25 cellular contexts compared by ENCODE assay signal in the genomic region with DNA sequence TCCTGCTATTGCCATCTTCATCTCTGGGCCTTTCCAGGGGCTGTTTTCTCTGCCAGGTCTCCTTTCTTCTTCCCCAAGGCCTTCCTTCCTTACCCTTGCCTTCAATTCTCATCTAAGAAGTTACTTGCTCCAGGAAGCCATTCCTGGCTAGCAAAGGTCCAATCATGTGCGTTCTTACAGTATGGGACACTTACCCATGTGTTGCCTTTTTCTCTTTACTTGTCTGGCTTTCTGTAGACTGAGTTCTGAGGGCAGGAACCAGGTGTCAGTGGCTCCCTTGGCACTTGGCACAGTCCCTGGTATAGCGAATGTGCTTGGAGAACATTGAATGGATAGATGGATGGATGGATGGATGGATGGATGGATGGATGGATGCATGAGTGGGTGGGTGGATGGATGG. TPM values are rescaled to one million over a fixed set of nuclear protein-coding genes. Genes with fewer than 3 reads are reported as not detected.
DNase-seq lines count a peak whose midpoint lies in the region; ATAC-seq, FAIRE-seq and TF ChIP-seq lines count a peak whose summit lies in the region.
"Had no signal": no experiment of that assay in that cellular context is flagged by ENCODE, and none has a peak within 500 bp of the region (broad histone marks: within the 10 kb centered on the region; RNA-seq: fewer than 3 reads in every experiment).

No MANE protein-coding gene starts in this region.

- H3K79me2 ChIP-seq in HepG2 (ENCODE audit: insufficient read depth, low read length) = no peaks in the 10 kb centered on the region

- CTCF ChIA-PET in HepG2 (lab: Yijun Ruan, JAX; ENCODE audit: low intra/inter-chr PET ratio, low total read pairs) = no interaction called here

- DNase-seq in activated CD8-positive, alpha-beta memory T cell treated with anti-CD3 and anti-CD28 coated beads for 24 hours = peak; percentile 5
- DNase-seq in activated CD8-positive, alpha-beta memory T cell treated with anti-CD3 and anti-CD28 coated beads, Interleukin-2, amount 50 U/mL, for 4 hours = no peak
- DNase-seq in HepG2 (ENCODE audit: low spot score) (no peak), right lobe of liver (no peak), coronary artery (ENCODE audit: low spot score) (peak; percentile 49), osteocyte (ENCODE audit: extremely low spot score, unreplicated experiment) (peak; percentile 6), CD1c-positive myeloid dendritic cell (ENCODE audit: extremely low spot score) (no peak)
- DNase-seq: BE2C; C1 segment of cervical spinal cord; Caco-2; Calu3; CD4-positive, alpha-beta T cell; CD8-positive, alpha-beta T cell; DMS79 treated with DMSO at 0.1 percent for 48 hours; GF-D8 had no signal

- H3K27ac ChIP-seq in HepG2 (ENCODE audit: extremely low read length, insufficient read depth, low read length) (no peak overlapping the region), right lobe of liver (no peak overlapping the region), coronary artery (no peak overlapping the region)
- H3K27ac ChIP-seq: 22Rv1, A549, BLaER1 had no signal

- peaks cover 5% of the 10 kb centered on the region for H3K9me3 Mint-ChIP-seq in osteocyte (ENCODE audit: unreplicated experiment)
- no peaks in the 10 kb centered on the region for H3K9me3 Mint-ChIP-seq in activated T-helper 17 cell treated with anti-CD3 and anti-CD28 coated beads, Interleukin-2, amount 50 U/mL, for 72 hours
- H3K9me3 Mint-ChIP-seq: CD4-positive, alpha-beta T cell; CD8-positive, alpha-beta T cell had no signal

- H3K4me3 Mint-ChIP-seq in osteocyte (ENCODE audit: unreplicated experiment) = no peak overlapping the region
- no peak overlapping the region for H3K4me3 Mint-ChIP-seq in activated T-helper 17 cell treated with anti-CD3 and anti-CD28 coated beads, Interleukin-2, amount 50 U/mL, for 72 hours
- H3K4me3 Mint-ChIP-seq: CD14-positive monocyte; CD4-positive, alpha-beta T cell; CD8-positive, alpha-beta T cell had no signal

- no peak overlapping the region for H3K4me3 ChIP-seq in HepG2 (replicated peaks in 1 of 3; ENCODE audit: insufficient read depth in 1 of 3, low read depth in 2 of 3, low read length in 3 of 3)
- H3K4me3 ChIP-seq in right lobe of liver = no peak overlapping the region
- no peak overlapping the region for H3K4me3 ChIP-seq in coronary artery
- H3K4me3 ChIP-seq: A549, BLaER1 had no signal

- ATAC-seq in HepG2 (no peak), right lobe of liver (no peak)
- ATAC-seq in activated T-helper 17 cell treated with anti-CD3 and anti-CD28 coated beads, Interleukin-2, amount 50 U/mL, for 72 hours (replicated peaks) = no peak
- ATAC-seq: A549; CD8-positive, alpha-beta T cell had no signal

- no peak for TF ChIP-seq RAD21 in HepG2 (CRISPR knock-in tag; IDR thresholded peaks at IDR 0.05)

- H3K36me3 ChIP-seq in HepG2 (replicated peaks in 1 of 2; ENCODE audit: control insufficient read depth in 1 of 2, insufficient read depth in 2 of 2, low read length in 2 of 2) (no peaks in the 10 kb centered on the region), right lobe of liver (no peaks in the 10 kb centered on the region)
- H3K36me3 ChIP-seq: BE2C, BLaER1 had no signal

- H3K36me3 Mint-ChIP-seq in osteocyte (ENCODE audit: unreplicated experiment) = no peaks in the 10 kb centered on the region
- no peaks in the 10 kb centered on the region for H3K36me3 Mint-ChIP-seq in activated T-helper 17 cell treated with anti-CD3 and anti-CD28 coated beads, Interleukin-2, amount 50 U/mL, for 72 hours (ENCODE audit: low read depth)
- H3K36me3 Mint-ChIP-seq: CD14-positive monocyte; CD8-positive, alpha-beta T cell had no signal

- intact Hi-C loops in HepG2 (cut with micrococcal nuclease; ENCODE audit: unreplicated experiment) (no loop called here), right lobe of liver (cut with DNase I) (no loop called here)

- WGBS in HepG2 (ENCODE audit: low lambda C conversion rate) = 0% methylated on average over 2 of the region's 2 CpGs
- WGBS in right lobe of liver (ENCODE audit: insufficient coverage, low coverage, low lambda C conversion rate, missing lambda C conversion rate) = 56% methylated on average over 2 of the region's 2 CpGs

- no peak for TF ChIP-seq CTCF in HepG2 (CRISPR knock-in tag; IDR thresholded peaks at IDR 0.05)
- TF ChIP-seq CTCF in right lobe of liver (IDR thresholded peaks at IDR 0.05) = no peak
- no peak for TF ChIP-seq CTCF in coronary artery (IDR thresholded peaks at IDR 0.05)
- TF ChIP-seq CTCF in osteocyte (IDR thresholded peaks at IDR 0.05) = no peak

- TF ChIP-seq POLR2A in HepG2 (IDR thresholded peaks at IDR 0.05; ENCODE audit: insufficient read depth in 1 of 2, low read depth in 2 of 2, low read length in 2 of 2) (no peak), right lobe of liver (IDR thresholded peaks at IDR 0.05) (no peak)

- H3K27ac Mint-ChIP-seq in osteocyte (ENCODE audit: unreplicated experiment) = no peak overlapping the region
- no peak overlapping the region for H3K27ac Mint-ChIP-seq in activated T-helper 17 cell treated with anti-CD3 and anti-CD28 coated beads, Interleukin-2, amount 50 U/mL, for 72 hours
- H3K27ac Mint-ChIP-seq: CD14-positive monocyte; CD4-positive, alpha-beta T cell; CD8-positive, alpha-beta T cell had no signal

- no peaks in the 10 kb centered on the region for H3K4me1 ChIP-seq in HepG2 (ENCODE audit: insufficient read depth, low read length)
- no peaks in the 10 kb centered on the region for H3K4me1 ChIP-seq in right lobe of liver
- H3K4me1 ChIP-seq: A549, BE2C, BLaER1, Caco-2 had no signal

- BruUV-seq in HepG2 (replicated peaks; lab: Mats Ljungman, UMichigan) = no TSS peak

- in situ Hi-C loops in HepG2 (cut with HindIII; ENCODE audit: extremely low pct_ligation_motif_present, low pct_unique_long_range_greater_than_20kb) = no loop called here

- H3K27me3 ChIP-seq in HepG2 (ENCODE audit: control insufficient read depth in 1 of 2, insufficient read depth in 2 of 2, low read length in 2 of 2) (peaks cover 0 to 1% of the 10 kb centered on the region in 2 experiments; a peak in 2 of 5 replicates), right lobe of liver (no peaks in the 10 kb centered on the region)
- H3K27me3 ChIP-seq: BLaER1 had no signal

- no peaks in the 10 kb centered on the region for H4K20me1 ChIP-seq in HepG2 (ENCODE audit: insufficient read depth, low read length)
- H4K20me1 ChIP-seq: BLaER1 had no signal

- H2AFZ ChIP-seq in HepG2 (ENCODE audit: low read length) = no peak overlapping the region

- POLR2A ChIA-PET in HepG2 (lab: Yijun Ruan, JAX) = no interaction called here

- peaks cover 3% of the 10 kb centered on the region for H3K27me3 Mint-ChIP-seq in osteocyte (ENCODE audit: unreplicated experiment)
- peaks cover 16% of the 10 kb centered on the region for H3K27me3 Mint-ChIP-seq in activated T-helper 17 cell treated with anti-CD3 and anti-CD28 coated beads, Interleukin-2, amount 50 U/mL, for 72 hours

- no peak overlapping the region for H3K4me2 ChIP-seq in HepG2 (ENCODE audit: low read depth, low read length)
- H3K4me2 ChIP-seq: A549, BLaER1 had no signal

- TF ChIP-seq EP300 in HepG2 (IDR thresholded peaks at IDR 0.05; ENCODE audit: low read depth in 2 of 2, low read length in 2 of 2) (no peak), HepG2 (CRISPR knock-in tag; IDR thresholded peaks at IDR 0.05; ENCODE audit: borderline replicate concordance) (no peak)

- H3K9me3 ChIP-seq in HepG2 (ENCODE audit: low read length) = no peaks in the 10 kb centered on the region
- no peaks in the 10 kb centered on the region for H3K9me3 ChIP-seq in right lobe of liver
- H3K9me3 ChIP-seq: A549, BE2C, BLaER1, Caco-2 had no signal

- no peak overlapping the region for H3K9ac ChIP-seq in HepG2 (ENCODE audit: insufficient read depth, low read depth, low read length)
- H3K9ac ChIP-seq: BLaER1 had no signal

- no peak for FAIRE-seq in HepG2 (lab: Jason Lieb, UNC)
- FAIRE-seq: A549, D721Med, G401.6, GM12891, GM19239 had no signal

- H3K4me1 Mint-ChIP-seq in osteocyte (ENCODE audit: unreplicated experiment) = peaks cover 1% of the 10 kb centered on the region
- H3K4me1 Mint-ChIP-seq in activated T-helper 17 cell treated with anti-CD3 and anti-CD28 coated beads, Interleukin-2, amount 50 U/mL, for 72 hours = no peaks in the 10 kb centered on the region

TF ChIP-seq in HepG2, 621 proteins besides CTCF, POLR2A, EP300 and RAD21 (continues in another document):
- no peak for TF ChIP-seq RELA (CRISPR knock-in tag; IDR thresholded peaks at IDR 0.05)

RNA-seq across cellular contexts. Expression of a gene that starts 10.2 kb away (rescaled TPM):
- not detected in 2 replicates for total RNA-seq in HepG2 (2016; rRNA removed; fragmentation: Illumina TruSeq; extraction: Trizol)
- not detected in 2 replicates for total RNA-seq in HepG2 (2016; cell fraction: cytosol; rRNA removed; fragmentation: Illumina TruSeq; extraction: Trizol; ENCODE audit: low read depth)
- total RNA-seq in HepG2 (2016; cell fraction: insoluble cytoplasmic fraction; rRNA removed; fragmentation: Illumina TruSeq; extraction: Trizol) = not detected in 2 replicates
- not detected in 2 replicates for total RNA-seq in HepG2 (2016; cell fraction: membrane; rRNA removed; fragmentation: Illumina TruSeq; extraction: Trizol)
- total RNA-seq in HepG2 (2016; cell fraction: nucleus; rRNA removed; fragmentation: Illumina TruSeq; extraction: Trizol) = not detected in 2 replicates
- not detected in 2 replicates for polyA plus RNA-seq in HepG2 (2011; rRNA removed)
- not detected in 2 replicates for polyA plus RNA-seq in HepG2 (2011; cell fraction: cytosol; rRNA removed)
- not detected in 2 replicates for polyA plus RNA-seq in HepG2 (2011; cell fraction: nucleus; rRNA removed)
- polyA plus RNA-seq in HepG2 (2012) = not detected in 2 replicates
- not detected in 2 replicates for polyA plus RNA-seq in HepG2 (2016; cell fraction: cytosol; fragmentation: Illumina TruSeq; extraction: Trizol; ENCODE audit: low read depth)
- not detected in 2 replicates for polyA plus RNA-seq in HepG2 (2016; cell fraction: insoluble cytoplasmic fraction; fragmentation: Illumina TruSeq; extraction: Trizol; ENCODE audit: low read depth)
- not detected in 2 replicates for polyA plus RNA-seq in HepG2 (2016; cell fraction: membrane; fragmentation: Illumina TruSeq; extraction: Trizol; ENCODE audit: low read depth)
- polyA plus RNA-seq in HepG2 (2016; cell fraction: nucleus; fragmentation: Illumina TruSeq; extraction: Trizol; ENCODE audit: insufficient read depth, low read depth) = not detected in 2 replicates
- not detected in 2 replicates for polyA minus RNA-seq in HepG2 (2011; rRNA and poly(A)+ RNA removed; ENCODE audit: low replicate concordance)
- polyA minus RNA-seq in HepG2 (2011; cell fraction: cytosol; rRNA and poly(A)+ RNA removed) = not detected in 2 replicates
- not detected in 2 replicates for polyA minus RNA-seq in HepG2 (2011; cell fraction: nucleus; rRNA and poly(A)+ RNA removed)
- not detected for total RNA-seq in right lobe of liver
- total RNA-seq in osteocyte = not detected in 2 replicates
- not detected for total RNA-seq in activated T-helper 17 cell treated with anti-CD3 and anti-CD28 coated beads, Interleukin-2, amount 50 U/mL, for 72 hours
- total RNA-seq: A172; Calu3; CD8-positive, alpha-beta T cell had no signal
- polyA plus RNA-seq: A549, CD14-positive monocyte had no signal

Comparison
In these comparisons a context has a peak if more than half of its experiments do, and no peak if none do; other contexts are left out.
1. DNase-seq: peak in activated CD8-positive, alpha-beta memory T cell treated with anti-CD3 and anti-CD28 coated beads for 24 hours (single experiment), coronary artery (single experiment) and osteocyte (single experiment); none in activated CD8-positive, alpha-beta memory T cell treated with anti-CD3 and anti-CD28 coated beads, Interleukin-2, amount 50 U/mL, for 4 hours (single experiment), HepG2 (single experiment), right lobe of liver (0 of 3) and CD1c-positive myeloid dendritic cell (single experiment).